Comparison of ENCODE assay signal across 8 cellular contexts in the genomic region with DNA sequence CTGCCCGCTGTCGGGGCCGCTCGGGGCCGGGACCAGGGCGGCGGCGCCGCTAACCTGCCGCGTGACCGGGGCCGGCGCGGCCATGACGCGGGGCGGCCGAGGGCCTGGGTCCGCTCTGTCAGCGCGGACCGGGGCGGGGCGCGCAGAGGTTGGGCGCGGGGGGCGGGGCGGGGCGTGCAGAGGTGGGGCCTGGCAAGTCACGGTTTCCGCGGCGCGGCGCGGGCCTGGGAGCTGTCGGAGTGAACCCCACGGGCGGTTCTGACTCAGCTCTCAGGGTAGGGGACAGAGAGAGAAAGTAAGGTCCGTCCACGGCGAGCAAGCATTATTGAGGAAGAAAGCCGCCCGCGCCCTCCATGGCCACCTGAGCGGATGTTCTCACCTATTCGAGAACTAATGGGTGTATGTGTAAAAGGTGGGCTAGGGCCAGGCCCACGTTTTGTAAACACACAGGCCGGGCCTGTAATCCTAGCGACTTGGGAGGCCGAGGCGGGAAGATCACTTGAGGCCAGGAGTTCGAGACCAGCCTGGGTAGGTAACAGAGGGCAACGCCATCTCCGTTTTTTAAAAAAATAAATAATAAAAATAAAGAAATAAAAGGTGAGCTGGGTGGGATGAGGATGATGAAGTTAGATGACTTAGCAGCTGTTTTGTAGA. TPM values are rescaled to one million over a fixed set of nuclear protein-coding genes. Genes with fewer than 3 reads are reported as not detected.
DNase-seq lines count a peak whose midpoint lies in the region; ATAC-seq and TF ChIP-seq lines count a peak whose summit lies in the region.

A gene with protein sequence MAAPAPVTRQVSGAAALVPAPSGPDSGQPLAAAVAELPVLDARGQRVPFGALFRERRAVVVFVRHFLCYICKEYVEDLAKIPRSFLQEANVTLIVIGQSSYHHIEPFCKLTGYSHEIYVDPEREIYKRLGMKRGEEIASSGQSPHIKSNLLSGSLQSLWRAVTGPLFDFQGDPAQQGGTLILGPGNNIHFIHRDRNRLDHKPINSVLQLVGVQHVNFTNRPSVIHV (minus strand): TSS at position 120 of the 654 bp plus-strand sequence. CDS start 36 bp downstream, at position 84.

- DNase-seq in BE2C (peak; percentile 80), HK-2 (ENCODE audit: unreplicated experiment) (peak; percentile 88), SK-N-DZ (ENCODE audit: low spot score) (peak; percentile 6), glomerular endothelial cell (ENCODE audit: extremely low read depth, low read depth, low spot score) (no peak), osteocyte (ENCODE audit: extremely low spot score, unreplicated experiment) (peak; percentile 94)

- peaks cover 21% of the 10 kb centered on the region for H3K4me1 Mint-ChIP-seq in activated naive CD4-positive, alpha-beta T cell treated with anti-CD3 and anti-CD28 coated beads, Interleukin-2, amount 50 U/mL, for 24 hours
- peaks cover 32% of the 10 kb centered on the region for H3K4me1 Mint-ChIP-seq in osteocyte (ENCODE audit: unreplicated experiment)

- H3K4me3 Mint-ChIP-seq in activated naive CD4-positive, alpha-beta T cell treated with anti-CD3 and anti-CD28 coated beads, Interleukin-2, amount 50 U/mL, for 24 hours: peak within 1 kb of the TSS; percentile 91
- peak within 1 kb of the TSS; percentile 94 for H3K4me3 Mint-ChIP-seq in osteocyte (ENCODE audit: unreplicated experiment)

- peak; percentile 68 for ATAC-seq in GM19351 (IDR thresholded peaks at IDR 0.05; ENCODE audit: unreplicated experiment)

- no peaks in the 10 kb centered on the region for H3K4me1 ChIP-seq in BE2C

- H3K27ac ChIP-seq in temporal lobe (ENCODE audit: low read depth, low read length): peak within 1 kb of the TSS; percentile 87

- no peaks in the 10 kb centered on the region for H3K36me3 ChIP-seq in BE2C

- H3K4me3 ChIP-seq in BE2C (ENCODE audit: low read depth, low read length): peak within 1 kb of the TSS; percentile 68

- no peaks in the 10 kb centered on the region for H3K9me3 ChIP-seq in BE2C

- H3K27ac Mint-ChIP-seq in activated naive CD4-positive, alpha-beta T cell treated with anti-CD3 and anti-CD28 coated beads, Interleukin-2, amount 50 U/mL, for 24 hours: peak within 1 kb of the TSS; percentile 86
- H3K27ac Mint-ChIP-seq in osteocyte (ENCODE audit: unreplicated experiment): peak within 1 kb of the TSS; percentile 99

- no peaks in the 10 kb centered on the region for H3K27me3 Mint-ChIP-seq in activated naive CD4-positive, alpha-beta T cell treated with anti-CD3 and anti-CD28 coated beads, Interleukin-2, amount 50 U/mL, for 24 hours
- H3K27me3 Mint-ChIP-seq in osteocyte (ENCODE audit: unreplicated experiment): no peaks in the 10 kb centered on the region

- H3K9me3 Mint-ChIP-seq in activated naive CD4-positive, alpha-beta T cell treated with anti-CD3 and anti-CD28 coated beads, Interleukin-2, amount 50 U/mL, for 24 hours: no peaks in the 10 kb centered on the region
- H3K9me3 Mint-ChIP-seq in osteocyte (ENCODE audit: unreplicated experiment): no peaks in the 10 kb centered on the region

- H3K27me3 ChIP-seq in BE2C: no peaks in the 10 kb centered on the region

- no peak for TF ChIP-seq CTCF in BE2C (IDR thresholded peaks at IDR 0.05; ENCODE audit: low read depth, low read length)
- no peak for TF ChIP-seq CTCF in osteocyte (IDR thresholded peaks at IDR 0.05)

- no peaks in the 10 kb centered on the region for H3K36me3 Mint-ChIP-seq in activated naive CD4-positive, alpha-beta T cell treated with anti-CD3 and anti-CD28 coated beads, Interleukin-2, amount 50 U/mL, for 24 hours
- H3K36me3 Mint-ChIP-seq in osteocyte (ENCODE audit: unreplicated experiment): peaks cover 5% of the 10 kb centered on the region

RNA-seq across cellular contexts. Expression of the gene that starts here (rescaled TPM):
- 2.5 TPM for polyA plus RNA-seq in BE2C (2012; ENCODE audit: insufficient read depth, insufficient read length, low read depth)
- 1.4 and 2.5 TPM in 2 replicates for polyA plus RNA-seq in SK-N-DZ (2014; cell fraction: cytosol; rRNA removed)
- 0.77 and 0.90 TPM in 2 replicates for polyA plus RNA-seq in SK-N-DZ (2014; cell fraction: nucleus; rRNA removed)
- total RNA-seq in glomerular endothelial cell (13.8 and 18.4 TPM in 2 replicates), osteocyte (19.8 and 23.9 TPM in 2 replicates), temporal lobe (2.7 TPM)
